11 cellular contexts compared by ENCODE assay signal in genomic region chr12:5073838-5074237, GRCh38. TPM values are rescaled to one million over a fixed set of nuclear protein-coding genes. Genes with fewer than 3 reads are reported as not detected.
DNase-seq lines count a peak whose midpoint lies in the region; ATAC-seq and TF ChIP-seq lines count a peak whose summit lies in the region.
"Had no signal": no experiment of that assay in that cellular context is flagged by ENCODE, and none has a peak within 500 bp of the region (broad histone marks: within the 10 kb centered on the region; RNA-seq: fewer than 3 reads in every experiment).

No MANE protein-coding gene starts in this region.

- no peaks in the 10 kb centered on the region for H3K36me3 Mint-ChIP-seq in activated CD4-positive, alpha-beta T cell treated with anti-CD3 and anti-CD28 coated beads for 36 hours (ENCODE audit: low read depth)
- no peaks in the 10 kb centered on the region for H3K36me3 Mint-ChIP-seq in progenitor cell of endocrine pancreas (ENCODE audit: insufficient read depth)

- TF ChIP-seq CTCF in cardiac fibroblast (IDR thresholded peaks at IDR 0.05; ENCODE audit: low read depth, low read length) (no peak), progenitor cell of endocrine pancreas (IDR thresholded peaks at IDR 0.05; ENCODE audit: unreplicated experiment) (peak; percentile 36), mucosa of descending colon (IDR thresholded peaks at IDR 0.05) (no peak)

- H3K4me1 ChIP-seq in mucosa of descending colon (ENCODE audit: low read depth), result no peaks in the 10 kb centered on the region
- H3K4me1 ChIP-seq: BLaER1 had no signal

- intact Hi-C loops in activated CD4-positive, alpha-beta T cell treated with anti-CD3 and anti-CD28 coated beads for 36 hours (cut with DNase I, micrococcal nuclease), result no loop called here
- intact Hi-C loops in mucosa of descending colon (cut with DNase I, micrococcal nuclease), result no loop called here

- H3K4me3 ChIP-seq in cardiac fibroblast (replicated peaks in 1 of 2; ENCODE audit: low read depth in 2 of 2, low read length in 2 of 2) (no peak overlapping the region), mucosa of descending colon (no peak overlapping the region)
- H3K4me3 ChIP-seq: BLaER1 had no signal

- peaks cover 7% of the 10 kb centered on the region for H3K27me3 Mint-ChIP-seq in activated CD4-positive, alpha-beta T cell treated with anti-CD3 and anti-CD28 coated beads for 36 hours
- H3K27me3 Mint-ChIP-seq in progenitor cell of endocrine pancreas, result peaks cover 68% of the 10 kb centered on the region
- H3K27me3 Mint-ChIP-seq: stimulated activated naive CD8-positive, alpha-beta T cell treated with anti-CD3 and anti-CD28 coated beads, Interleukin-15, Interleukin-2, amounts not matched to agents 100 ng/mL and 50 ng/mL, for 24 hours had no signal

- H3K27ac Mint-ChIP-seq in activated CD4-positive, alpha-beta T cell treated with anti-CD3 and anti-CD28 coated beads for 36 hours, result no peak overlapping the region
- no peak overlapping the region for H3K27ac Mint-ChIP-seq in progenitor cell of endocrine pancreas
- H3K27ac Mint-ChIP-seq: stimulated activated naive CD8-positive, alpha-beta T cell treated with anti-CD3 and anti-CD28 coated beads, Interleukin-15, Interleukin-2, amounts not matched to agents 100 ng/mL and 50 ng/mL, for 24 hours had no signal

- H3K9me3 Mint-ChIP-seq in activated CD4-positive, alpha-beta T cell treated with anti-CD3 and anti-CD28 coated beads for 36 hours (ENCODE audit: low read depth), result no peaks in the 10 kb centered on the region
- H3K9me3 Mint-ChIP-seq in progenitor cell of endocrine pancreas (ENCODE audit: low read depth), result no peaks in the 10 kb centered on the region
- H3K9me3 Mint-ChIP-seq: stimulated activated naive CD8-positive, alpha-beta T cell treated with anti-CD3 and anti-CD28 coated beads, Interleukin-15, Interleukin-2, amounts not matched to agents 100 ng/mL and 50 ng/mL, for 24 hours had no signal

- no peaks in the 10 kb centered on the region for H3K36me3 ChIP-seq in mucosa of descending colon (ENCODE audit: low read depth)
- H3K36me3 ChIP-seq: BLaER1 had no signal

- CTCF ChIA-PET in activated CD4-positive, alpha-beta T cell treated with anti-CD3 and anti-CD28 coated beads for 36 hours (lab: Charles Lee), result interaction anchor here (0.6 to 1.4 kb wide), 2 partner anchors 16 to 271 kb away, joined by 3 to 4 read pairs; no protein-coding TSS in a partner anchor

- no peaks in the 10 kb centered on the region for H3K4me1 Mint-ChIP-seq in activated CD4-positive, alpha-beta T cell treated with anti-CD3 and anti-CD28 coated beads for 36 hours
- H3K4me1 Mint-ChIP-seq in progenitor cell of endocrine pancreas (ENCODE audit: low read depth), result peaks cover 15% of the 10 kb centered on the region

- H3K9me3 ChIP-seq in mucosa of descending colon, result no peaks in the 10 kb centered on the region
- H3K9me3 ChIP-seq: BLaER1 had no signal

- no peak for ATAC-seq in activated CD4-positive, alpha-beta T cell treated with anti-CD3 and anti-CD28 coated beads for 36 hours
- ATAC-seq in mucosa of descending colon (no peak), HG02610 (IDR thresholded peaks at IDR 0.05; ENCODE audit: unreplicated experiment) (no peak)

- no peak overlapping the region for H3K4me3 Mint-ChIP-seq in activated CD4-positive, alpha-beta T cell treated with anti-CD3 and anti-CD28 coated beads for 36 hours
- no peak overlapping the region for H3K4me3 Mint-ChIP-seq in progenitor cell of endocrine pancreas (ENCODE audit: low read depth)
- H3K4me3 Mint-ChIP-seq: stimulated activated naive CD8-positive, alpha-beta T cell treated with anti-CD3 and anti-CD28 coated beads, Interleukin-15, Interleukin-2, amounts not matched to agents 100 ng/mL and 50 ng/mL, for 24 hours had no signal

- POLR2A ChIA-PET in activated CD4-positive, alpha-beta T cell treated with anti-CD3 and anti-CD28 coated beads for 36 hours (lab: Charles Lee), result no interaction called here

- peak; percentile 20 for DNase-seq in activated CD4-positive, alpha-beta T cell treated with anti-CD3 and anti-CD28 coated beads for 36 hours
- no peak for DNase-seq in activated CD4-positive, alpha-beta T cell treated with anti-CD3 and anti-CD28 coated beads for 4 hours
- DNase-seq in M059J (ENCODE audit: low read depth) (peak; percentile 39), cardiac fibroblast (ENCODE audit: low read depth in 2 of 2) (peak; percentile 17 to 18), progenitor cell of endocrine pancreas (ENCODE audit: low spot score, unreplicated experiment) (no peak), mucosa of descending colon (no peak), middle frontal gyrus (ENCODE audit: extremely low spot score, low spot score) (no peak)

RNA-seq across cellular contexts. Expression of gene KCNA5, which starts 30.2 kb away (rescaled TPM):
- total RNA-seq in activated CD4-positive, alpha-beta T cell treated with anti-CD3 and anti-CD28 coated beads for 36 hours, result not detected
- total RNA-seq in M059J (2014; rRNA removed; shearing (Covaris generic)), result not detected in 2 replicates
- total RNA-seq in progenitor cell of endocrine pancreas (0.58 and 0.72 TPM in 2 replicates), mucosa of descending colon (10 to 100 TPM in 1 of 3 donors, under 1 TPM in 2; 0.20 to 10.8 (median 0.22) TPM)
- total RNA-seq: MCF 10A had no signal

Comparison
In these comparisons a context has a peak if more than half of its experiments do, and no peak if none do; other contexts are left out.
1. DNase-seq: peak in activated CD4-positive, alpha-beta T cell treated with anti-CD3 and anti-CD28 coated beads for 36 hours (single experiment), M059J (single experiment) and cardiac fibroblast (2 of 2); none in activated CD4-positive, alpha-beta T cell treated with anti-CD3 and anti-CD28 coated beads for 4 hours (0 of 2), progenitor cell of endocrine pancreas (single experiment), mucosa of descending colon (0 of 3) and middle frontal gyrus (single experiment).